12 cellular contexts compared by ENCODE assay signal in the genomic region with DNA sequence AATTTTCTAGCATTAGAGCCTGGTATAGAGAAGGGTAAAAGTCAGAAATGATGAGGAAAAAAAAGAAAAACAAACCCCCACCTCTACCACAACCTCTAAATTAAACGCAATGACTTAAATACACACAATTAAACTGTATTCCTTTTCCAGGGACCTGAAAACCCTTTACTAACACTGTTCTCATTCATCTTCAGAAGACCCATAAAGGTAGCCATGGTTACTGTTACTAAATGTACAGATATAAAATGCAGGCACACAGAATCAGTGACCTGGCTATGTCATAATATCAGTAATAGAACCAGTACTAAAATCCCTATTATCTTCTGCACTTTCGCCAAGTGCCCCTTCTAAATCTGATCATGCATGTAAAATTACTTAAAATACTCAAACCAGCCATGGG. TPM values are rescaled to one million over a fixed set of nuclear protein-coding genes. Genes with fewer than 3 reads are reported as not detected.
DNase-seq lines count a peak whose midpoint lies in the region; FAIRE-seq and TF ChIP-seq lines count a peak whose summit lies in the region.
"Had no signal": no experiment of that assay in that cellular context is flagged by ENCODE, and none has a peak within 500 bp of the region (broad histone marks: within the 10 kb centered on the region; RNA-seq: fewer than 3 reads in every experiment).

No MANE protein-coding gene starts in this region.

- peak overlapping the region in 3 of 8 donors; percentile 23 to 74 (median 69) for H3K4me3 Mint-ChIP-seq in CD4-positive, alpha-beta memory T cell
- H3K4me3 Mint-ChIP-seq in type B pancreatic cell: no peak overlapping the region
- H3K4me3 Mint-ChIP-seq: activated B cell treated with CpG ODN at 0.5 μM for 24 hours had no signal

- no peaks in the 10 kb centered on the region for H3K27me3 Mint-ChIP-seq in CD4-positive, alpha-beta memory T cell
- H3K27me3 Mint-ChIP-seq in type B pancreatic cell: no peaks in the 10 kb centered on the region
- H3K27me3 Mint-ChIP-seq: activated B cell treated with CpG ODN at 0.5 μM for 24 hours had no signal

- H3K4me1 Mint-ChIP-seq in CD4-positive, alpha-beta memory T cell: peaks cover 24 to 38% (median 29%) of the 10 kb centered on the region in 4 donors
- peaks cover 15% of the 10 kb centered on the region for H3K4me1 Mint-ChIP-seq in type B pancreatic cell (ENCODE audit: unreplicated experiment)

- intact Hi-C loops in CD4-positive, alpha-beta memory T cell (cut with micrococcal nuclease): loop anchor here (10.0 kb wide), 1 partner anchor 461 kb away; a partner anchor contains a TSS

- H3K79me2 ChIP-seq in fibroblast of lung (ENCODE audit: control insufficient read depth, insufficient read depth, low read length): peaks cover 73% of the 10 kb centered on the region

- in situ Hi-C loops in GM13976 (cut with MboI; ENCODE audit: low sequenced_read_pairs, unreplicated experiment): no loop called here

- H2AFZ ChIP-seq in fibroblast of lung (ENCODE audit: low read length): no peak overlapping the region

- peak overlapping the region; percentile 76 to 90 for H3K4me3 ChIP-seq in CD4-positive, alpha-beta memory T cell (ENCODE audit: low read length in 2 of 2)
- peak overlapping the region; percentile 97 for H3K4me3 ChIP-seq in MG63
- peak overlapping the region; percentile 79 to 93 (median 87) for H3K4me3 ChIP-seq in fibroblast of lung (replicated peaks in 1 of 4; ENCODE audit: control extremely low read depth in 1 of 4, insufficient read depth in 1 of 4, low read depth in 3 of 4, low read length in 4 of 4)
- H3K4me3 ChIP-seq in rectal smooth muscle tissue (ENCODE audit: low read length): peak overlapping the region; percentile 100

- peak overlapping the region; percentile 94 for H3K27ac ChIP-seq in CD4-positive, alpha-beta memory T cell (ENCODE audit: low read depth, low read length)
- H3K27ac ChIP-seq in fibroblast of lung (ENCODE audit: insufficient read depth, low read length) (peak overlapping the region; percentile 98), rectal smooth muscle tissue (ENCODE audit: low read depth, low read length) (no peak overlapping the region)

- H4K20me1 ChIP-seq in fibroblast of lung (ENCODE audit: control insufficient read depth, extremely low read depth, insufficient read depth, low read length): no peaks in the 10 kb centered on the region

- POLR2A ChIA-PET in CD4-positive, alpha-beta memory T cell (lab: Charles Lee; ENCODE audit: partially characterized antibody): interaction anchor here (1.6 to 5.2 kb wide), 8 partner anchors 16 to 327 kb away, joined by 5 to 67 read pairs (median 33); a partner anchor contains a TSS

- H3K9ac ChIP-seq in fibroblast of lung (ENCODE audit: insufficient read depth, low read length) (peak overlapping the region; percentile 99), rectal smooth muscle tissue (ENCODE audit: low read length) (no peak overlapping the region)

- no peaks in the 10 kb centered on the region for H3K9me3 ChIP-seq in CD4-positive, alpha-beta memory T cell (ENCODE audit: control insufficient read depth in 1 of 2, low read length in 2 of 2)
- H3K9me3 ChIP-seq in MG63: no peaks in the 10 kb centered on the region
- no peaks in the 10 kb centered on the region for H3K9me3 ChIP-seq in fibroblast of lung (ENCODE audit: control insufficient read depth, insufficient read depth, low read depth, low read length)

- FAIRE-seq in RCC 7860 (lab: Jason Lieb, UNC): no peak

- peak overlapping the region in 3 of 7 donors; percentile 37 to 85 (median 41) for H3K27ac Mint-ChIP-seq in CD4-positive, alpha-beta memory T cell
- no peak overlapping the region for H3K27ac Mint-ChIP-seq in type B pancreatic cell
- H3K27ac Mint-ChIP-seq: activated B cell treated with CpG ODN at 0.5 μM for 24 hours had no signal

- H3K27me3 ChIP-seq in CD4-positive, alpha-beta memory T cell (ENCODE audit: insufficient read depth, low read length): no peaks in the 10 kb centered on the region
- no peaks in the 10 kb centered on the region for H3K27me3 ChIP-seq in MG63
- H3K27me3 ChIP-seq in fibroblast of lung (ENCODE audit: control insufficient read depth, insufficient read depth, low read length): no peaks in the 10 kb centered on the region
- H3K27me3 ChIP-seq in rectal smooth muscle tissue (ENCODE audit: control insufficient read depth, insufficient read depth, low read length): no peaks in the 10 kb centered on the region

- no peaks in the 10 kb centered on the region for H3K9me3 Mint-ChIP-seq in CD4-positive, alpha-beta memory T cell
- H3K9me3 Mint-ChIP-seq in type B pancreatic cell: no peaks in the 10 kb centered on the region
- H3K9me3 Mint-ChIP-seq: activated B cell treated with CpG ODN at 0.5 μM for 24 hours had no signal

- H3K36me3 Mint-ChIP-seq in CD4-positive, alpha-beta memory T cell: peaks cover 36 to 50% of the 10 kb centered on the region in 2 donors
- H3K36me3 Mint-ChIP-seq in type B pancreatic cell: peaks cover 29% of the 10 kb centered on the region

- H3K36me3 ChIP-seq in CD4-positive, alpha-beta memory T cell (ENCODE audit: insufficient read depth, low read length): peaks cover 50% of the 10 kb centered on the region
- H3K36me3 ChIP-seq in MG63: peaks cover 35% of the 10 kb centered on the region
- peaks cover 15% of the 10 kb centered on the region for H3K36me3 ChIP-seq in fibroblast of lung (ENCODE audit: control insufficient read depth, insufficient read depth, low read length)
- peaks cover 27% of the 10 kb centered on the region for H3K36me3 ChIP-seq in rectal smooth muscle tissue (ENCODE audit: control insufficient read depth, insufficient read depth, low read length)

- H3K4me2 ChIP-seq in fibroblast of lung (ENCODE audit: extremely low read depth, insufficient read depth, low read length): peak overlapping the region; percentile 92

- TF ChIP-seq CTCF in fibroblast of lung (conservative IDR thresholded peaks at IDR 0.05 in 1 of 2, IDR thresholded peaks at IDR 0.05 in 1 of 2; ENCODE audit: low read depth in 1 of 2, low read length in 2 of 2) (no peak), GM13976 (IDR thresholded peaks at IDR 0.05; ENCODE audit: borderline replicate concordance, control extremely low read depth, extremely low read depth, insufficient read depth, missing control alignments) (no peak), type B pancreatic cell (conservative IDR thresholded peaks at IDR 0.05) (no peak), GM20000 (IDR thresholded peaks at IDR 0.05; ENCODE audit: extremely low read depth, missing control alignments) (no peak)

- CTCF ChIA-PET in CD4-positive, alpha-beta memory T cell (lab: Charles Lee; ENCODE audit: partially characterized antibody): interaction anchor here (1.6 to 3.6 kb wide), 7 partner anchors 14 to 240 kb away, joined by 3 to 42 read pairs (median 18); no protein-coding TSS in a partner anchor

- H3K4me1 ChIP-seq in CD4-positive, alpha-beta memory T cell (ENCODE audit: insufficient read depth, low read length): peaks cover 45% of the 10 kb centered on the region
- H3K4me1 ChIP-seq in fibroblast of lung (ENCODE audit: control insufficient read depth, extremely low read depth, insufficient read depth, low read length): no peaks in the 10 kb centered on the region
- H3K4me1 ChIP-seq in rectal smooth muscle tissue (ENCODE audit: control insufficient read depth, insufficient read depth, low read length): peaks cover 22% of the 10 kb centered on the region

- DNase-seq in CD4-positive, alpha-beta memory T cell: no peak
- DNase-seq in MG63 (no peak), fibroblast of lung (ENCODE audit: low read depth in 2 of 2) (no peak), GM13976 (ENCODE audit: low spot score) (no peak), RCC 7860 (ENCODE audit: low spot score) (no peak), type B pancreatic cell (ENCODE audit: extremely low spot score, unreplicated experiment) (no peak), GM20000 (ENCODE audit: low spot score) (no peak)
- DNase-seq: activated B cell treated with CpG ODN at 0.5 μM for 24 hours, GF-D8, NCI-H524 treated with DMSO at 0.1 percent for 48 hours had no signal

RNA-seq across cellular contexts. Expression of a gene that starts 1.4 kb away (rescaled TPM):
- 100 to 1,000 TPM; 317 to 327 TPM for total RNA-seq in CD4-positive, alpha-beta memory T cell
- 10 to 100 TPM in 1 of 2 donors, 1 to 10 TPM in 1; 1.2 to 20.5 TPM for polyA plus RNA-seq in CD4-positive, alpha-beta memory T cell
- 39.7 and 52.2 TPM in 2 replicates for total RNA-seq in MG63 (2014; rRNA removed; shearing (Covaris generic); ENCODE audit: low replicate concordance)
- total RNA-seq in fibroblast of lung (58.3 and 75.1 TPM in 2 replicates), type B pancreatic cell (ENCODE audit: low replicate concordance) (214 and 342 TPM in 2 replicates)
- polyA plus RNA-seq in fibroblast of lung: 94.0 and 101 TPM in 2 replicates
- 83.2 and 87.5 TPM in 2 replicates for polyA plus RNA-seq in fibroblast of lung (2012)
- polyA minus RNA-seq in fibroblast of lung (ENCODE audit: low replicate concordance): 66.3 and 73.4 TPM in 2 replicates

RNA-seq across cellular contexts. Expression of a gene that starts 1.8 kb away (rescaled TPM):
- 10 to 100 TPM; 49.7 to 54.0 TPM for total RNA-seq in CD4-positive, alpha-beta memory T cell
- 100 to 1,000 TPM in 1 of 2 donors, 10 to 100 TPM in 1; 80.1 to 147 TPM for polyA plus RNA-seq in CD4-positive, alpha-beta memory T cell
- 9.6 and 22.8 TPM in 2 replicates for total RNA-seq in MG63 (2014; rRNA removed; shearing (Covaris generic); ENCODE audit: low replicate concordance)
- total RNA-seq in fibroblast of lung (55.0 and 60.4 TPM in 2 replicates), type B pancreatic cell (ENCODE audit: low replicate concordance) (53.0 and 67.2 TPM in 2 replicates)
- 96.5 and 115 TPM in 2 replicates for polyA plus RNA-seq in fibroblast of lung
- 88.5 and 104 TPM in 2 replicates for polyA plus RNA-seq in fibroblast of lung (2012)
- 89.5 and 118 TPM in 2 replicates for polyA minus RNA-seq in fibroblast of lung (ENCODE audit: low replicate concordance)

RNA-seq across cellular contexts. Expression of a gene that starts 11.3 kb away (rescaled TPM):
- total RNA-seq in CD4-positive, alpha-beta memory T cell: not detected
- polyA plus RNA-seq in CD4-positive, alpha-beta memory T cell: not detected
- total RNA-seq in MG63 (2014; rRNA removed; shearing (Covaris generic); ENCODE audit: low replicate concordance): not detected in 2 replicates
- total RNA-seq in fibroblast of lung: 0.17 and 1.0 TPM in 2 replicates
- 0.09 and 0.61 TPM in 2 replicates for polyA plus RNA-seq in fibroblast of lung
- polyA plus RNA-seq in fibroblast of lung (2012): 0.05 and 0.44 TPM in 2 replicates
- polyA minus RNA-seq in fibroblast of lung (ENCODE audit: low replicate concordance): 0.59 TPM in 1 of 2 replicates, not detected in the other
- total RNA-seq in type B pancreatic cell (ENCODE audit: low replicate concordance): 0.19 and 0.40 TPM in 2 replicates
- total RNA-seq: activated B cell treated with CpG ODN at 0.5 μM for 24 hours, liver had no signal
- polyA plus RNA-seq: liver had no signal

RNA-seq across cellular contexts. Expression of a gene that starts 25.5 kb away (rescaled TPM):
- total RNA-seq in CD4-positive, alpha-beta memory T cell: under 1 TPM; 0.69 to 0.84 TPM
- under 1 TPM; 0.16 to 0.35 TPM for polyA plus RNA-seq in CD4-positive, alpha-beta memory T cell
- total RNA-seq in MG63 (2014; rRNA removed; shearing (Covaris generic); ENCODE audit: low replicate concordance): not detected in 2 replicates
- not detected in 2 replicates for total RNA-seq in fibroblast of lung
- polyA plus RNA-seq in fibroblast of lung: not detected in 2 replicates
- polyA plus RNA-seq in fibroblast of lung (2012): not detected in 2 replicates
- not detected in 2 replicates for polyA minus RNA-seq in fibroblast of lung (ENCODE audit: low replicate concordance)
- not detected in 2 replicates for total RNA-seq in type B pancreatic cell (ENCODE audit: low replicate concordance)

RNA-seq across cellular contexts. Expression of a gene that starts 36.2 kb away (rescaled TPM):
- 1 to 10 TPM; 1.3 to 1.6 TPM for total RNA-seq in CD4-positive, alpha-beta memory T cell
- polyA plus RNA-seq in CD4-positive, alpha-beta memory T cell: under 1 TPM; 0.15 to 0.53 TPM
- 1.4 and 1.9 TPM in 2 replicates for total RNA-seq in MG63 (2014; rRNA removed; shearing (Covaris generic); ENCODE audit: low replicate concordance)
- total RNA-seq in fibroblast of lung (5.6 and 6.2 TPM in 2 replicates), type B pancreatic cell (ENCODE audit: low replicate concordance) (7.9 and 20.4 TPM in 2 replicates)
- 5.0 and 6.5 TPM in 2 replicates for polyA plus RNA-seq in fibroblast of lung
- polyA plus RNA-seq in fibroblast of lung (2012): 5.1 and 6.8 TPM in 2 replicates
- 12.8 and 23.3 TPM in 2 replicates for polyA minus RNA-seq in fibroblast of lung (ENCODE audit: low replicate concordance)
